8 cellular contexts compared by ENCODE assay signal in the genomic region with DNA sequence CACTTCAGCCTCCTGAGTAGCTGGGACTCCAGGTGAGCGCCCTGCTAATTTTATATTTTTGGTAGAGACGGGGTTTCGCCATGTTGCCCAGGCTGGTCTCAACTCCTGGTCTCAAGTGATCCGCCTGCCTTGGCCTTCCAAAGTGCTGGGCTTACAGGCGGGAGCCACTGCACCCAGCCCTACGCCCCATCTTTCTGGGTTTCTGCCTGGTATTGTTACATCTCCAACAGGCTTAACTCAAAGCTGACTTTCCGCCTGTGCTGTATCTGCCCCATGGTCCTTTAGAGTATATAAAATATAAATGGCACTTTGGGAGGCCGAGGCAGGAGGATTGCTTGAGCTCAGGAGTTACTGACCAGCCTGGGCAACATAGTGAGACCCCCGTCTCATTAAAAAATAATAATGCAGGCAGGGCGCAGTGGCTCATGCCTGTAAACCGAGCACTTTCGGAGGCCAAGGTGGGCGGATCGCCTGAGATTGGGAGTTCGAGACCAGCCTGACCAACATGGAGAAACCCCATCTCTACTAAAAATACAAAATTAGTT. TPM values are rescaled to one million over a fixed set of nuclear protein-coding genes. Genes with fewer than 3 reads are reported as not detected.
DNase-seq lines count a peak whose midpoint lies in the region; ATAC-seq and TF ChIP-seq lines count a peak whose summit lies in the region.

No MANE protein-coding gene starts in this region.

- TF ChIP-seq CTCF in body of pancreas (IDR thresholded peaks at IDR 0.05): no peak
- TF ChIP-seq CTCF in lung (IDR thresholded peaks at IDR 0.05; ENCODE audit: control extremely low read depth, extremely low read depth): no peak
- no peak for TF ChIP-seq CTCF in upper lobe of left lung (IDR thresholded peaks at IDR 0.05)

- ATAC-seq in body of pancreas: no peak
- peak; percentile 1 for ATAC-seq in lung (ENCODE audit: insufficient read depth, low FRiP score)
- peak in 1 of 2 donors; percentile 5 for ATAC-seq in upper lobe of left lung (ENCODE audit: low FRiP score in 2 of 2)
- ATAC-seq in GM18520 (IDR thresholded peaks at IDR 0.05; ENCODE audit: unreplicated experiment): no peak
- ATAC-seq in GM19023 (IDR thresholded peaks at IDR 0.05; ENCODE audit: unreplicated experiment): no peak

- H3K27ac ChIP-seq in body of pancreas (peak overlapping the region; percentile 97 to 100 (median 98)), lung (ENCODE audit: low read depth in 1 of 2, low read length in 1 of 2) (peak overlapping the region; percentile 85 to 98), upper lobe of left lung (peak overlapping the region; percentile 94 to 95 (median 94))

- H3K4me1 ChIP-seq in body of pancreas: peaks cover 17% of the 10 kb centered on the region
- no peaks in the 10 kb centered on the region for H3K4me1 ChIP-seq in lung (ENCODE audit: control insufficient read depth in 2 of 2, insufficient read depth in 2 of 2, low read length in 2 of 2)
- H3K4me1 ChIP-seq in upper lobe of left lung: peaks cover 7 to 18% (median 12%) of the 10 kb centered on the region in 4 donors

- WGBS in body of pancreas, 2 donors: 24 to 26% methylated on average over 15 of the region's 15 CpGs
- WGBS in lung, 2 donors: 46 to 49% methylated on average over 15 of the region's 15 CpGs
- WGBS in upper lobe of left lung, 2 donors: 39 to 61% methylated on average over 13 to 15 of the region's 15 CpGs

- H3K9me3 ChIP-seq in body of pancreas (no peaks in the 10 kb centered on the region), lung (ENCODE audit: control insufficient read depth in 2 of 2, insufficient read depth in 1 of 2, low read length in 1 of 2) (no peaks in the 10 kb centered on the region), upper lobe of left lung (no peaks in the 10 kb centered on the region)

- DNase-seq in stimulated activated CD4-positive, alpha-beta T cell treated with anti-CD3 and anti-CD28 coated beads, Interleukin-4, amount 100 ng/mL, for 24 hours: peak; percentile 8
- DNase-seq in stimulated activated CD4-positive, alpha-beta T cell treated with anti-CD3 and anti-CD28 coated beads, Interleukin-4, amount 100 ng/mL, for 4 hours: no peak
- DNase-seq in body of pancreas (peak in 1 of 4 donors; percentile 16), lung (ENCODE audit: low spot score) (no peak), upper lobe of left lung (no peak), GM19240 (ENCODE audit: insufficient read length, low spot score) (no peak)

- H3K4me3 ChIP-seq in body of pancreas (peak overlapping the region; percentile 53 to 90), lung (peak overlapping the region; percentile 53), upper lobe of left lung (peak overlapping the region; percentile 45 to 72 (median 63))

- TF ChIP-seq POLR2A in body of pancreas (IDR thresholded peaks at IDR 0.05): no peak
- no peak for TF ChIP-seq POLR2A in upper lobe of left lung (IDR thresholded peaks at IDR 0.05)

- TF ChIP-seq EP300 in upper lobe of left lung (IDR thresholded peaks at IDR 0.05): no peak

- H3K27me3 ChIP-seq in body of pancreas (no peaks in the 10 kb centered on the region), lung (ENCODE audit: control insufficient read depth, insufficient read depth) (no peaks in the 10 kb centered on the region), upper lobe of left lung (no peaks in the 10 kb centered on the region)

- intact Hi-C loops in body of pancreas (cut with DNase I): no loop called here

- H3K36me3 ChIP-seq in body of pancreas (replicated peaks in 1 of 2; ENCODE audit: insufficient read depth in 1 of 2, low read depth in 2 of 2) (no peaks in the 10 kb centered on the region), lung (ENCODE audit: control insufficient read depth in 2 of 2, insufficient read depth in 2 of 2, low read length in 2 of 2) (no peaks in the 10 kb centered on the region), upper lobe of left lung (no peaks in the 10 kb centered on the region)

RNA-seq across cellular contexts. Expression of gene GLDC, which starts 36.5 kb away (rescaled TPM):
- total RNA-seq in body of pancreas (not detected), lung (1 to 10 TPM; 1.1 to 1.5 TPM), upper lobe of left lung (1 to 10 TPM in 2 of 6 donors, under 1 TPM in 2, not detected in 2; 0.60 to 3.1 (median 1.1) TPM)
- polyA plus RNA-seq in lung: under 1 TPM; 0.10 to 0.42 TPM
